Comparison of ENCODE assay signal across 8 cellular contexts in genomic region chr2:222708274-222708710, GRCh38. TPM values are rescaled to one million over a fixed set of nuclear protein-coding genes. Genes with fewer than 3 reads are reported as not detected.
DNase-seq lines count a peak whose midpoint lies in the region; ATAC-seq and TF ChIP-seq lines count a peak whose summit lies in the region.

No MANE protein-coding gene starts in this region.

- ATAC-seq in lower lobe of right lung (peak; percentile 82 to 83), GM18907 (IDR thresholded peaks at IDR 0.05; ENCODE audit: unreplicated experiment) (no peak)

- no peaks in the 10 kb centered on the region for H3K36me3 ChIP-seq in H7 (replicated peaks; ENCODE audit: control insufficient read depth, insufficient read depth, low read length)
- no peaks in the 10 kb centered on the region for H3K36me3 ChIP-seq in lower lobe of right lung

- H3K27me3 ChIP-seq in H7 (ENCODE audit: control insufficient read depth, insufficient read depth, low read length) (no peaks in the 10 kb centered on the region), lower lobe of right lung (ENCODE audit: low read depth) (no peaks in the 10 kb centered on the region)

- no peaks in the 10 kb centered on the region for H3K9me3 ChIP-seq in lower lobe of right lung

- no peaks in the 10 kb centered on the region for H3K9me3 Mint-ChIP-seq in activated CD4-positive, alpha-beta T cell treated with anti-CD3 and anti-CD28 coated beads, Interleukin-2, amount 10 ng/mL, durations not matched to agents 24 days and 14 days

- H3K4me3 ChIP-seq in H7 (ENCODE audit: insufficient read depth, low read depth, low read length) = no peak overlapping the region
- H3K4me3 ChIP-seq in lower lobe of right lung = no peak overlapping the region

- H3K27ac Mint-ChIP-seq in activated CD4-positive, alpha-beta T cell treated with anti-CD3 and anti-CD28 coated beads, Interleukin-2, amount 10 ng/mL, durations not matched to agents 24 days and 14 days = no peak overlapping the region

- H3K4me1 Mint-ChIP-seq in activated CD4-positive, alpha-beta T cell treated with anti-CD3 and anti-CD28 coated beads, Interleukin-2, amount 10 ng/mL, durations not matched to agents 24 days and 14 days = peaks cover 17% of the 10 kb centered on the region

- TF ChIP-seq CTCF in lower lobe of right lung (IDR thresholded peaks at IDR 0.05) = peak; percentile 96

- no peak overlapping the region for H3K27ac ChIP-seq in lower lobe of right lung

- no peak overlapping the region for H3K4me3 Mint-ChIP-seq in activated CD4-positive, alpha-beta T cell treated with anti-CD3 and anti-CD28 coated beads, Interleukin-2, amount 10 ng/mL, durations not matched to agents 24 days and 14 days

- intact Hi-C loops in activated CD4-positive, alpha-beta T cell treated with anti-CD3 and anti-CD28 coated beads, Interleukin-2, amount 10 ng/mL, durations not matched to agents 24 days and 14 days (cut with micrococcal nuclease) = loop anchor here (1.0 to 5.0 kb wide), 5 partner anchors 79 to 231 kb away; partner anchors contain the start of gene ACSL3
- intact Hi-C loops in lower lobe of right lung (cut with DNase I) = no loop called here

- H3K36me3 Mint-ChIP-seq in activated CD4-positive, alpha-beta T cell treated with anti-CD3 and anti-CD28 coated beads, Interleukin-2, amount 10 ng/mL, durations not matched to agents 24 days and 14 days (ENCODE audit: low read depth) = no peaks in the 10 kb centered on the region

- peaks cover 30% of the 10 kb centered on the region for H3K27me3 Mint-ChIP-seq in activated CD4-positive, alpha-beta T cell treated with anti-CD3 and anti-CD28 coated beads, Interleukin-2, amount 10 ng/mL, durations not matched to agents 24 days and 14 days

- H3K4me1 ChIP-seq in lower lobe of right lung = peaks cover 25% of the 10 kb centered on the region

- peak; percentile 84 for DNase-seq in CD1c-positive myeloid dendritic cell (ENCODE audit: extremely low spot score)
- DNase-seq in H7 = peak; percentile 36
- DNase-seq in NCI-H345 treated with DMSO at 0.1 percent for 48 hours (lab: John Stamatoyannopoulos, UW; ENCODE audit: unreplicated experiment) = peak; percentile 9
- peak; percentile 92 for DNase-seq in activated CD4-positive, alpha-beta T cell treated with anti-CD3 and anti-CD28 coated beads, Interleukin-2, amount 10 ng/mL, durations not matched to agents 24 days and 14 days
- DNase-seq in dedifferentiated amniotic fluid mesenchymal stem cell (ENCODE audit: extremely low spot score) = peak; percentile 67
- peak; percentile 88 for DNase-seq in lower lobe of right lung
- DNase-seq in stimulated activated CD8-positive, alpha-beta memory T cell treated with anti-CD3 and anti-CD28 coated beads, Interleukin-12 subunit alpha, Interleukin-12 subunit beta, amount 100 ng/mL, for 1 hour (ENCODE audit: low read depth) = peak; percentile 60

RNA-seq across cellular contexts. Expression of gene MOGAT1, which starts 36.8 kb away (rescaled TPM):
- total RNA-seq in H7 (2014; rRNA removed; shearing (Covaris generic)) = not detected in 2 replicates
- total RNA-seq in activated CD4-positive, alpha-beta T cell treated with anti-CD3 and anti-CD28 coated beads, Interleukin-2, amount 10 ng/mL, durations not matched to agents 24 days and 14 days = not detected in 2 replicates
- total RNA-seq in lower lobe of right lung = 3.2 TPM

RNA-seq across cellular contexts. Expression of gene FARSB, which starts 52.4 kb away (rescaled TPM):
- total RNA-seq in H7 (2014; rRNA removed; shearing (Covaris generic)) = 38.6 and 41.2 TPM in 2 replicates
- total RNA-seq in activated CD4-positive, alpha-beta T cell treated with anti-CD3 and anti-CD28 coated beads, Interleukin-2, amount 10 ng/mL, durations not matched to agents 24 days and 14 days = 57.4 and 58.5 TPM in 2 replicates
- 10.9 TPM for total RNA-seq in lower lobe of right lung

Comparison
In these comparisons a context has a peak if more than half of its experiments do, and no peak if none do; other contexts are left out.
1. DNase-seq: peak in every context shown above with its lines; median percentile 92 in activated CD4-positive, alpha-beta T cell treated with anti-CD3 and anti-CD28 coated beads, Interleukin-2, amount 10 ng/mL, durations not matched to agents 24 days and 14 days; 88 in lower lobe of right lung; 84 in CD1c-positive myeloid dendritic cell; 67 in dedifferentiated amniotic fluid mesenchymal stem cell; 60 in stimulated activated CD8-positive, alpha-beta memory T cell treated with anti-CD3 and anti-CD28 coated beads, Interleukin-12 subunit alpha, Interleukin-12 subunit beta, amount 100 ng/mL, for 1 hour; 36 in H7; 9 in NCI-H345 treated with DMSO at 0.1 percent for 48 hours.